Comparison of ENCODE assay signal across 9 cellular contexts in the genomic region with DNA sequence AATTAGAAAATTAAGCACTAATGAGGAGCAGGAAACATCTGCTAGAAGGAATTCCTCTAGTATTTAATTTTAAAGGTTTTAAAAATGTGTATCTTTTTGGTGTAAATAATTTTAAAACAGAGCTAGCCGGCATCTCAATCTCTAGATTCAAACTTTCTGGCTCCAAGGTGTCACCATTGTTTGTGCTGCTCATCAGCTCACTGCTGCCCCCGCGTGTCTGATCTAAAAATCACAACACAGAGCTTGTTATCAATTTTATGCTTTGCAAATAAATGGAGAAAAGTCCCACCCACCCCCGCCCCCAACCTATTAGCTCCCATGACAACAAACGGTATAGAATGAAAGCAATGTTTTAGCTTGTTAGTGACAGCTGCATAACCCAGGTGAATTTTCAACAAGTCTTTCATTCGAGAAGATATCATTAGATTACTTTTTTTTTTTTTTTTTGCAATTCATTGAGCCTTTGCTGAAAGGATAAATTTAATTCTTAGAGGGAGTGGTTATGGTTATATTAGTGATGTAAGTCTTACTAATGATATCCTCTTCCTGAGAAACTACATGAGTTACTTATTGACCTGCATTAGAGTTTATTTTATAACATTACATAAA. TPM values are rescaled to one million over a fixed set of nuclear protein-coding genes. Genes with fewer than 3 reads are reported as not detected.
DNase-seq lines count a peak whose midpoint lies in the region; ATAC-seq and TF ChIP-seq lines count a peak whose summit lies in the region.
"Had no signal": no experiment of that assay in that cellular context is flagged by ENCODE, and none has a peak within 500 bp of the region (broad histone marks: within the 10 kb centered on the region; RNA-seq: fewer than 3 reads in every experiment).

No MANE protein-coding gene starts in this region.

- ATAC-seq in HG03432 (IDR thresholded peaks at IDR 0.05; ENCODE audit: unreplicated experiment) = peak; percentile 65
- peak; percentile 83 to 92 (median 88) for ATAC-seq in right lobe of liver
- no peak for ATAC-seq in GM21619 (IDR thresholded peaks at IDR 0.05; ENCODE audit: unreplicated experiment)

- H3K9me3 ChIP-seq in right lobe of liver = no peaks in the 10 kb centered on the region

- no peaks in the 10 kb centered on the region for H3K27me3 ChIP-seq in right lobe of liver

- H3K36me3 ChIP-seq in right lobe of liver = no peaks in the 10 kb centered on the region

- TF ChIP-seq CTCF in right lobe of liver (IDR thresholded peaks at IDR 0.05) = peak; percentile 54 to 79 (median 74)

- WGBS in right lobe of liver (ENCODE audit: insufficient coverage, low coverage, low lambda C conversion rate, missing lambda C conversion rate) = 4% methylated on average over 6 of the region's 6 CpGs

- peak; percentile 79 for DNase-seq in DMS153 (lab: John Stamatoyannopoulos, UW)
- peak; percentile 79 for DNase-seq in NCI-H524 treated with DMSO at 0.1 percent for 48 hours (lab: John Stamatoyannopoulos, UW)
- peak; percentile 93 for DNase-seq in activated CD4-positive, alpha-beta T cell treated with anti-CD3 and anti-CD28 coated beads, Interleukin-2, amount 50 U/mL, for 1 hour
- DNase-seq in dermis microvascular lymphatic vessel endothelial cell (ENCODE audit: low read depth in 2 of 2) = peak; percentile 72 to 85
- peak; percentile 67 to 77 (median 70) for DNase-seq in right lobe of liver
- peak; percentile 89 for DNase-seq in stimulated activated CD4-positive, alpha-beta T cell treated with anti-CD3 and anti-CD28 coated beads, Interleukin-4, amount 100 ng/mL, for 1 hour

- peaks cover 0 to 6% (median 0%) of the 10 kb centered on the region in 4 donors for H3K4me1 ChIP-seq in right lobe of liver

- peak overlapping the region; percentile 28 to 49 (median 42) for H3K4me3 ChIP-seq in right lobe of liver

- no peak for TF ChIP-seq POLR2A in right lobe of liver (IDR thresholded peaks at IDR 0.05)

- H3K27ac ChIP-seq in right lobe of liver = peak overlapping the region in 1 of 3 donors; percentile 35

- intact Hi-C loops in right lobe of liver (cut with DNase I) = no loop called here

RNA-seq across cellular contexts. Expression of gene ABHD12B, which starts 11.3 kb away (rescaled TPM):
- total RNA-seq in dermis microvascular lymphatic vessel endothelial cell (not detected in 2 replicates), right lobe of liver (not detected)
- total RNA-seq: subcutaneous adipose tissue had no signal

RNA-seq across cellular contexts. Expression of gene NIN, which starts 29.6 kb away (rescaled TPM):
- total RNA-seq in dermis microvascular lymphatic vessel endothelial cell (20.1 and 21.4 TPM in 2 replicates), right lobe of liver (10 to 100 TPM in 1 of 6 experiments, 1 to 10 TPM in 5; 6.4 to 10.9 (median 7.5) TPM)
